15 cellular contexts compared by ENCODE assay signal in genomic region chr12:1481326-1481725, GRCh38.
"Had no signal": no experiment of that assay in that cellular context is flagged by ENCODE, and none has a peak within 500 bp of the region (broad histone marks: within the 10 kb centered on the region; RNA-seq: fewer than 3 reads in every experiment).

No MANE protein-coding gene starts in this region.

- ATAC-seq: activated T-helper 17 cell treated with anti-CD3 and anti-CD28 coated beads, Interleukin-2, amount 50 U/mL, for 72 hours; effector memory CD8-positive, alpha-beta T cell; lower lobe of right lung; right lobe of liver; stimulated activated naive CD8-positive, alpha-beta T cell treated with anti-CD3 and anti-CD28 coated beads, Interleukin-15, amount 100 ng/mL, for 72 hours had no signal

- H3K27ac ChIP-seq: epithelial cell of prostate, lower lobe of right lung, ovary, right lobe of liver, testis, uterus had no signal

- H3K4me3 Mint-ChIP-seq: activated naive CD4-positive, alpha-beta T cell treated with anti-CD3 and anti-CD28 coated beads, Interleukin-2, amount 10 ng/mL, durations not matched to agents 7 days and 5 days; activated T-helper 17 cell treated with anti-CD3 and anti-CD28 coated beads, Interleukin-2, amount 50 U/mL, for 72 hours; effector memory CD8-positive, alpha-beta T cell; mesothelial cell of epicardium; stimulated activated naive CD8-positive, alpha-beta T cell treated with anti-CD3 and anti-CD28 coated beads, Interleukin-15, amount 100 ng/mL, for 72 hours; T-helper 2 cell treated with Interferon-gamma antibody and Interleukin-4, amounts not matched to agents 5 μg/mL and 100 μg/mL, for 36 hours had no signal

- H3K9me3 Mint-ChIP-seq: activated naive CD4-positive, alpha-beta T cell treated with anti-CD3 and anti-CD28 coated beads, Interleukin-2, amount 10 ng/mL, durations not matched to agents 7 days and 5 days; activated T-helper 17 cell treated with anti-CD3 and anti-CD28 coated beads, Interleukin-2, amount 50 U/mL, for 72 hours; effector memory CD8-positive, alpha-beta T cell; mesothelial cell of epicardium; stimulated activated naive CD8-positive, alpha-beta T cell treated with anti-CD3 and anti-CD28 coated beads, Interleukin-15, amount 100 ng/mL, for 72 hours; T-helper 2 cell treated with Interferon-gamma antibody and Interleukin-4, amounts not matched to agents 5 μg/mL and 100 μg/mL, for 36 hours had no signal

- H3K9me3 ChIP-seq: lower lobe of right lung, ovary, right lobe of liver, testis, uterus had no signal

- H3K4me1 ChIP-seq: lower lobe of right lung, right lobe of liver, uterus had no signal

- H3K4me1 Mint-ChIP-seq: activated naive CD4-positive, alpha-beta T cell treated with anti-CD3 and anti-CD28 coated beads, Interleukin-2, amount 10 ng/mL, durations not matched to agents 7 days and 5 days; activated T-helper 17 cell treated with anti-CD3 and anti-CD28 coated beads, Interleukin-2, amount 50 U/mL, for 72 hours; stimulated activated naive CD8-positive, alpha-beta T cell treated with anti-CD3 and anti-CD28 coated beads, Interleukin-15, amount 100 ng/mL, for 72 hours had no signal

- H3K4me3 ChIP-seq: lower lobe of right lung, ovary, right lobe of liver, testis, uterus had no signal

- DNase-seq: activated naive CD4-positive, alpha-beta T cell treated with anti-CD3 and anti-CD28 coated beads, Interleukin-2, amount 10 ng/mL, durations not matched to agents 7 days and 5 days; dermis blood vessel endothelial cell; effector memory CD8-positive, alpha-beta T cell; lower lobe of right lung; ovary; right lobe of liver; stimulated activated CD4-positive, alpha-beta T cell treated with anti-CD3 and anti-CD28 coated beads, Interleukin-1b, Interleukin-23, amount 100 ng/mL, for 48 hours; stimulated activated naive CD8-positive, alpha-beta T cell treated with anti-CD3 and anti-CD28 coated beads, Interleukin-15, amount 100 ng/mL, for 72 hours; SW 1271; testis; uterus had no signal

- H3K27me3 ChIP-seq: ovary, right lobe of liver, testis, uterus had no signal

- H3K36me3 Mint-ChIP-seq: activated naive CD4-positive, alpha-beta T cell treated with anti-CD3 and anti-CD28 coated beads, Interleukin-2, amount 10 ng/mL, durations not matched to agents 7 days and 5 days; mesothelial cell of epicardium had no signal

- H3K36me3 ChIP-seq: lower lobe of right lung, ovary, right lobe of liver, uterus had no signal

- H3K27me3 Mint-ChIP-seq: activated naive CD4-positive, alpha-beta T cell treated with anti-CD3 and anti-CD28 coated beads, Interleukin-2, amount 10 ng/mL, durations not matched to agents 7 days and 5 days; activated T-helper 17 cell treated with anti-CD3 and anti-CD28 coated beads, Interleukin-2, amount 50 U/mL, for 72 hours; effector memory CD8-positive, alpha-beta T cell; stimulated activated naive CD8-positive, alpha-beta T cell treated with anti-CD3 and anti-CD28 coated beads, Interleukin-15, amount 100 ng/mL, for 72 hours had no signal

- H3K27ac Mint-ChIP-seq: activated naive CD4-positive, alpha-beta T cell treated with anti-CD3 and anti-CD28 coated beads, Interleukin-2, amount 10 ng/mL, durations not matched to agents 7 days and 5 days; activated T-helper 17 cell treated with anti-CD3 and anti-CD28 coated beads, Interleukin-2, amount 50 U/mL, for 72 hours; effector memory CD8-positive, alpha-beta T cell; mesothelial cell of epicardium; stimulated activated naive CD8-positive, alpha-beta T cell treated with anti-CD3 and anti-CD28 coated beads, Interleukin-15, amount 100 ng/mL, for 72 hours; T-helper 2 cell treated with Interferon-gamma antibody and Interleukin-4, amounts not matched to agents 5 μg/mL and 100 μg/mL, for 36 hours had no signal
